In the genomic region with DNA sequence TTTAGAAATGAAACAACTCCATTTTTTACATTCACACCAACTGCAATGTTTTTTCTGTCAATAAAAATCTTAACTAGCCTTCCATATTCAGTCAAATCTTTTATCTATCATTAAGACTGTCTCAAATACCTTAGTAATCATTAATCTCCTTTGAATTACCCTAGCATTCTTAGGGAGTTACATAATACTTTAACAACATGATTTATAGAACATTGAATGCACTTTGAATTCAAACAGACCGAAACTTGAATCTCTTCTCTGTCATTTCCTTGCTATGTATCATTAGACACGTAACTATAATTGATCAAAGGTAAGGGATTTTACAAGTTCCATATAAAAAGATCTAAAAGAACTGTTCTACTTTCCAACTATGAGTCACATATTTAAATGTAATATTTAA, we compare ENCODE assay signal across 25 cellular contexts.
DNase-seq lines count a peak whose midpoint lies in the region; ATAC-seq, FAIRE-seq and TF ChIP-seq lines count a peak whose summit lies in the region.
"Had no signal": no experiment of that assay in that cellular context is flagged by ENCODE, and none has a peak within 500 bp of the region (broad histone marks: within the 10 kb centered on the region; RNA-seq: fewer than 3 reads in every experiment).

No MANE protein-coding gene starts in this region.

- no peaks in the 10 kb centered on the region for H3K9me3 ChIP-seq in prostate gland
- H3K9me3 ChIP-seq: A549; BLaER1 treated with 17β-estradiol and CSF1 and Interleukin-3, amounts not matched to agents 10 nM and 100 nM had no signal

- no peak for FAIRE-seq in bronchial epithelial cell (lab: Jason Lieb, UNC)
- FAIRE-seq: A549, GM12878, H1 had no signal

- TF ChIP-seq CTCF in Calu3 (IDR thresholded peaks at IDR 0.05; ENCODE audit: unreplicated experiment) (no peak), bronchial epithelial cell (IDR thresholded peaks at IDR 0.05; ENCODE audit: insufficient read depth, low read length, severe bottlenecking) (no peak), prostate gland (IDR thresholded peaks at IDR 0.05) (no peak)

- peak overlapping the region; percentile 67 for H3K27ac Mint-ChIP-seq in Calu3 (ENCODE audit: unreplicated experiment)
- H3K27ac Mint-ChIP-seq: CD4-positive, alpha-beta T cell; IgD-negative memory B cell had no signal

- no peaks in the 10 kb centered on the region for H3K36me3 ChIP-seq in bronchial epithelial cell (ENCODE audit: control insufficient read depth, insufficient read depth, low read length)
- no peaks in the 10 kb centered on the region for H3K36me3 ChIP-seq in prostate gland
- H3K36me3 ChIP-seq: BLaER1 treated with 17β-estradiol and CSF1 and Interleukin-3, amounts not matched to agents 10 nM and 100 nM had no signal

- no peak for TF ChIP-seq POLR2A in prostate gland (IDR thresholded peaks at IDR 0.05)

- no TSS peak for BruUV-seq in Calu3 (replicated peaks; lab: Mats Ljungman, UMichigan)

- H3K27me3 ChIP-seq in bronchial epithelial cell (ENCODE audit: control insufficient read depth, insufficient read depth, low read length) (no peaks in the 10 kb centered on the region), prostate gland (replicated peaks; ENCODE audit: insufficient read depth) (no peaks in the 10 kb centered on the region)
- H3K27me3 ChIP-seq: BLaER1 treated with 17β-estradiol and CSF1 and Interleukin-3, amounts not matched to agents 10 nM and 100 nM had no signal

- CTCF ChIA-PET in Calu3 (lab: Charles Lee) = no interaction called here

- 17% methylated on average over 2 of the region's 2 CpGs for WGBS in prostate gland

- H3K27me3 Mint-ChIP-seq in Calu3 (ENCODE audit: unreplicated experiment) = no peaks in the 10 kb centered on the region
- H3K27me3 Mint-ChIP-seq: CD4-positive, alpha-beta T cell; IgD-negative memory B cell had no signal

- no peak overlapping the region for H3K27ac ChIP-seq in prostate gland
- H3K27ac ChIP-seq: A549; BLaER1 treated with 17β-estradiol and CSF1 and Interleukin-3, amounts not matched to agents 10 nM and 100 nM; KMS-11 had no signal

- H3K36me3 Mint-ChIP-seq in Calu3 (ENCODE audit: insufficient read depth, unreplicated experiment) = peaks cover 7% of the 10 kb centered on the region

- H3K9me3 Mint-ChIP-seq in Calu3 (ENCODE audit: low read depth, unreplicated experiment) = peaks cover 6% of the 10 kb centered on the region

- peaks cover 31% of the 10 kb centered on the region for H3K4me1 Mint-ChIP-seq in Calu3 (ENCODE audit: low read depth, unreplicated experiment)
- H3K4me1 Mint-ChIP-seq: IgD-negative memory B cell had no signal

- H3K4me3 Mint-ChIP-seq in Calu3 (ENCODE audit: low read depth, unreplicated experiment) = no peak overlapping the region
- H3K4me3 Mint-ChIP-seq: CD4-positive, alpha-beta T cell; IgD-negative memory B cell had no signal

- H3K4me3 ChIP-seq in bronchial epithelial cell (ENCODE audit: low read depth, low read length) (no peak overlapping the region), prostate gland (no peak overlapping the region)
- H3K4me3 ChIP-seq: A549; BLaER1 treated with 17β-estradiol and CSF1 and Interleukin-3, amounts not matched to agents 10 nM and 100 nM; GM12878 had no signal

- no peak for ATAC-seq in activated CD4-positive, CD25-positive, alpha-beta regulatory T cell treated with anti-CD3 and anti-CD28 coated beads, Interleukin-2, amount 50 U/mL, for 24 hours
- ATAC-seq: A549, GM12878 had no signal

- no peak for DNase-seq in Calu3
- DNase-seq in bronchial epithelial cell (ENCODE audit: low read depth) = peak; percentile 16
- peak; percentile 91 for DNase-seq in kidney glomerular epithelial cell (lab: John Stamatoyannopoulos, UW)
- peak; percentile 92 for DNase-seq in renal cortical epithelial cell (ENCODE audit: low read depth)
- DNase-seq in activated CD4-positive, alpha-beta T cell treated with anti-CD3 and anti-CD28 coated beads for 48 hours = no peak
- no peak for DNase-seq in prostate gland (ENCODE audit: low spot score)
- DNase-seq: AML-193; CD4-positive, alpha-beta T cell; DMS 273 treated with DMSO at 0.1 percent for 48 hours; DMS79; EL; GDM1; HCEC 1CT; MM.1S; NCI-H2081; NCI-H2227 treated with DMSO at 0.1 percent for 48 hours; NCI-H526 treated with DMSO at 0.1 percent for 48 hours; SHP77 treated with DMSO at 0.1 percent for 48 hours had no signal

- H3K4me1 ChIP-seq in prostate gland (replicated peaks) = no peaks in the 10 kb centered on the region
- H3K4me1 ChIP-seq: A549; BLaER1 treated with 17β-estradiol and CSF1 and Interleukin-3, amounts not matched to agents 10 nM and 100 nM had no signal

- intact Hi-C loops in Calu3 (cut with micrococcal nuclease; ENCODE audit: unreplicated experiment) (loop anchor here (10.0 kb wide), 1 partner anchor 110 kb away; no protein-coding TSS in a partner anchor), prostate gland (cut with DNase I) (no loop called here)

Comparison
In these comparisons a context has a peak if more than half of its experiments do, and no peak if none do; other contexts are left out.
1. DNase-seq: peak in bronchial epithelial cell (single experiment), kidney glomerular epithelial cell (single experiment) and renal cortical epithelial cell (single experiment); none in Calu3 (single experiment), activated CD4-positive, alpha-beta T cell treated with anti-CD3 and anti-CD28 coated beads for 48 hours (single experiment) and prostate gland (single experiment).